Comparison of ENCODE assay signal across 29 cellular contexts in genomic region chr22:44891791-44892190, GRCh38.
"Had no signal": no experiment of that assay in that cellular context is flagged by ENCODE, and none has a peak within 500 bp of the region (broad histone marks: within the 10 kb centered on the region; RNA-seq: fewer than 3 reads in every experiment).

No MANE protein-coding gene starts in this region.

- H3K4me1 ChIP-seq: body of pancreas, colonic mucosa, left lung, lower lobe of right lung, right lobe of liver, thyroid gland, upper lobe of left lung had no signal

- H3K27me3 ChIP-seq: body of pancreas, colonic mucosa, dorsolateral prefrontal cortex, ovary, right lobe of liver, thyroid gland, upper lobe of left lung had no signal

- DNase-seq: activated CD4-positive, alpha-beta memory T cell treated with anti-CD3 and anti-CD28 coated beads, Interleukin-2, amount 10 ng/mL, durations not matched to agents 7 days and 5 days; activated CD4-positive, alpha-beta T cell treated with anti-CD3 and anti-CD28 coated beads for 1 hour; activated CD4-positive, alpha-beta T cell treated with anti-CD3 and anti-CD28 coated beads, Interleukin-2, amount 10 ng/mL, durations not matched to agents 7 days and 5 days; activated naive CD4-positive, alpha-beta T cell; activated T-cell treated with anti-CD3 and anti-CD28 coated beads, Interleukin-2, amount 50 U/mL, for 48 hours; body of pancreas; cerebellar nuclear complex; colonic mucosa; foreskin fibroblast; hypothalamus; immature natural killer cell; kidney glomerular epithelial cell; left lung; lower lobe of right lung; mesenchymal stem cell; natural killer cell; stimulated activated CD4-positive, alpha-beta T cell treated with anti-CD3 and anti-CD28 coated beads, Interleukin-4, amount 100 ng/mL, for 24 hours; stimulated activated naive CD8-positive, alpha-beta T cell treated with anti-CD3 and anti-CD28 coated beads, Interleukin-15, amount 100 ng/mL, for 72 hours; substantia nigra; T-helper 17 cell; T1000; thyroid gland had no signal

- H3K27ac ChIP-seq: body of pancreas, colonic mucosa, dorsolateral prefrontal cortex, left lung, lower lobe of right lung, ovary, right lobe of liver, skin epidermis, thyroid gland, upper lobe of left lung had no signal

- H3K36me3 ChIP-seq: colonic mucosa, left lung, lower lobe of right lung, ovary, right lobe of liver, thyroid gland, upper lobe of left lung had no signal

- H3K9me3 ChIP-seq: body of pancreas, colonic mucosa, left lung, lower lobe of right lung, ovary, right lobe of liver, thyroid gland, upper lobe of left lung had no signal

- ATAC-seq: body of pancreas; esophagus mucosa; left lung; lower lobe of right lung; stimulated activated memory B cell treated with anti-CD40 and anti-IgM and Interleukin-4, amounts not matched to agents 10 μg/mL and 1 μg/mL and 100 μg/mL, for 72 hours; stimulated activated naive CD8-positive, alpha-beta T cell treated with anti-CD3 and anti-CD28 coated beads, Interleukin-15, amount 100 ng/mL, for 72 hours; T-helper 17 cell had no signal

- H3K4me3 ChIP-seq: body of pancreas, colonic mucosa, dorsolateral prefrontal cortex, left lung, lower lobe of right lung, ovary, right lobe of liver, skin epidermis, thyroid gland, upper lobe of left lung had no signal
